20 cellular contexts compared by ENCODE assay signal in the genomic region with DNA sequence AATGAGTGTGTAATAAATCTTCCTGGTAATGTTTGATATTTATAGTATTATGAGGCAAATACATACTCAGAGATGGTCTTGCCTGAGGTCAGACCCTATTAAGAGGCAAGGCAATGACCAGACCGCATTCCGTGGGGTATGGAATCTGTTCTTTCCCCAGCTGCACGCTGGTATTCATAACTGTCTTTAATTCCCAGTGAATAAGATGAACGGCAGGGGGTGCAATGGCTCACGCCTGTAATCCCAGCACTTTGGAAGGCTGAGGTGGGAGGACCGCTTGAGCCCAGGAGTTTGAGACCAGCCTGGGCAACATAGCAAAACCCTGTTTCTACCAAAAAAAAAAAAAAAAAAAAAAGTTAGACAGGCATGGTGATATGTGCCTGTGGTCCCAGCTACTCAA. TPM values are rescaled to one million over a fixed set of nuclear protein-coding genes. Genes with fewer than 3 reads are reported as not detected.
DNase-seq lines count a peak whose midpoint lies in the region; ATAC-seq and TF ChIP-seq lines count a peak whose summit lies in the region.
"Had no signal": no experiment of that assay in that cellular context is flagged by ENCODE, and none has a peak within 500 bp of the region (broad histone marks: within the 10 kb centered on the region; RNA-seq: fewer than 3 reads in every experiment).

No MANE protein-coding gene starts in this region.

- no peak overlapping the region for H3K4me2 ChIP-seq in PC-3 (ENCODE audit: low read length)

- no peak for TF ChIP-seq POLR2A in heart left ventricle (IDR thresholded peaks at IDR 0.05)

- no peak for ATAC-seq in PC-3
- no peak for ATAC-seq in activated naive CD8-positive, alpha-beta T cell treated with anti-CD3 and anti-CD28 coated beads, Interleukin-2, amount 50 U/mL, for 24 hours
- no peak for ATAC-seq in GM21526 (IDR thresholded peaks at IDR 0.05; ENCODE audit: low FRiP score, unreplicated experiment)
- ATAC-seq in heart left ventricle, result no peak
- ATAC-seq: activated naive CD4-positive, alpha-beta T cell treated with anti-CD3 and anti-CD28 coated beads, Interleukin-2, amount 50 U/mL, for 72 hours; activated T-cell treated with anti-CD3 and anti-CD28 coated beads, Interleukin-2, amount 50 U/mL, for 72 hours; body of pancreas had no signal

- H2AFZ ChIP-seq in PC-3 (ENCODE audit: low read length), result no peak overlapping the region

- BruUV-seq in PC-3 (replicated peaks; lab: Mats Ljungman, UMichigan), result no TSS peak

- H3K27ac ChIP-seq in 22Rv1 (no peak overlapping the region), PC-3 (ENCODE audit: low read length) (no peak overlapping the region), heart left ventricle (no peak overlapping the region)
- H3K27ac ChIP-seq: body of pancreas, coronary artery, spleen had no signal

- 74 to 88% (median 84%) methylated on average over 6 of the region's 6 CpGs for WGBS in heart left ventricle, 4 donors

- H3K9me2 ChIP-seq in PC-3 (replicated peaks; ENCODE audit: low read length), result no peaks in the 10 kb centered on the region

- TF ChIP-seq CTCF in 22Rv1 (IDR thresholded peaks at IDR 0.05), result peak; percentile 70
- peak; percentile 33; the same call in 1 of the 2 replicates for TF ChIP-seq CTCF in PC-3 (conservative IDR thresholded peaks at IDR 0.05; ENCODE audit: low read depth, low read length)
- TF ChIP-seq CTCF in fibroblast of the aortic adventitia (IDR thresholded peaks at IDR 0.05; ENCODE audit: insufficient read depth, low read length), result no peak
- TF ChIP-seq CTCF in heart left ventricle (IDR thresholded peaks at IDR 0.05), result no peak

- no peak overlapping the region for H3K4me3 Mint-ChIP-seq in activated naive CD8-positive, alpha-beta T cell treated with anti-CD3 and anti-CD28 coated beads, Interleukin-2, amount 50 U/mL, for 24 hours
- H3K4me3 Mint-ChIP-seq: activated T-cell treated with anti-CD3 and anti-CD28 coated beads, Interleukin-2, amount 50 U/mL, for 72 hours; CD4-positive, alpha-beta memory T cell had no signal

- no peak overlapping the region for H3K27ac Mint-ChIP-seq in activated naive CD8-positive, alpha-beta T cell treated with anti-CD3 and anti-CD28 coated beads, Interleukin-2, amount 50 U/mL, for 24 hours
- H3K27ac Mint-ChIP-seq: activated naive CD4-positive, alpha-beta T cell treated with anti-CD3 and anti-CD28 coated beads, Interleukin-2, amount 50 U/mL, for 72 hours; activated T-cell treated with anti-CD3 and anti-CD28 coated beads, Interleukin-2, amount 50 U/mL, for 72 hours; CD4-positive, alpha-beta memory T cell had no signal

- H3K36me3 ChIP-seq in PC-3 (ENCODE audit: low read depth, low read length) (peaks cover 63% of the 10 kb centered on the region), heart left ventricle (peaks cover 0 to 88% (median 58%) of the 10 kb centered on the region in 9 donors)

- H3K79me2 ChIP-seq in PC-3 (ENCODE audit: low read length), result no peaks in the 10 kb centered on the region

- H3K27me3 ChIP-seq in PC-3 (ENCODE audit: low read length) (no peaks in the 10 kb centered on the region), heart left ventricle (no peaks in the 10 kb centered on the region)
- H3K27me3 ChIP-seq: body of pancreas, spleen had no signal

- H3K4me1 Mint-ChIP-seq in activated naive CD8-positive, alpha-beta T cell treated with anti-CD3 and anti-CD28 coated beads, Interleukin-2, amount 50 U/mL, for 24 hours, result no peaks in the 10 kb centered on the region
- H3K4me1 Mint-ChIP-seq: CD4-positive, alpha-beta memory T cell had no signal

- no peaks in the 10 kb centered on the region for H3K27me3 Mint-ChIP-seq in activated naive CD8-positive, alpha-beta T cell treated with anti-CD3 and anti-CD28 coated beads, Interleukin-2, amount 50 U/mL, for 24 hours
- H3K27me3 Mint-ChIP-seq: CD4-positive, alpha-beta memory T cell had no signal

- H3K9me3 Mint-ChIP-seq in activated naive CD8-positive, alpha-beta T cell treated with anti-CD3 and anti-CD28 coated beads, Interleukin-2, amount 50 U/mL, for 24 hours, result no peaks in the 10 kb centered on the region
- H3K9me3 Mint-ChIP-seq: activated naive CD4-positive, alpha-beta T cell treated with anti-CD3 and anti-CD28 coated beads, Interleukin-2, amount 50 U/mL, for 72 hours; activated T-cell treated with anti-CD3 and anti-CD28 coated beads, Interleukin-2, amount 50 U/mL, for 72 hours; CD4-positive, alpha-beta memory T cell had no signal

- POLR2A ChIA-PET in PC-3 (lab: Charles Lee; ENCODE audit: unreplicated experiment), result no interaction called here

- H3K9ac ChIP-seq in PC-3 (ENCODE audit: low read length), result no peak overlapping the region

- H3F3A ChIP-seq in PC-3 (ENCODE audit: low read length, unreplicated experiment), result peaks cover 8% of the 10 kb centered on the region

- DNase-seq in EL (peak; percentile 13), PC-3 (no peak), fibroblast of the aortic adventitia (ENCODE audit: low read depth) (peak; percentile 3), Ammon's horn (ENCODE audit: low spot score) (no peak), heart left ventricle (no peak)
- no peak for DNase-seq in activated naive CD8-positive, alpha-beta T cell treated with anti-CD3 and anti-CD28 coated beads, Interleukin-2, amount 50 U/mL, for 24 hours
- DNase-seq: ACHN; activated CD4-positive, alpha-beta T cell treated with anti-CD3 and anti-CD28 coated beads for 1 hour; activated CD8-positive, alpha-beta memory T cell treated with anti-CD3 and anti-CD28 coated beads for 24 hours; activated T-cell treated with anti-CD3 and anti-CD28 coated beads, Interleukin-2, amount 50 U/mL, for 72 hours; CD4-positive, alpha-beta memory T cell; DMS79; NCI-H1105; spleen; stimulated activated CD8-positive, alpha-beta memory T cell treated with anti-CD3 and anti-CD28 coated beads, Interleukin-4, amount 100 ng/mL, for 48 hours had no signal

- H3K4me3 ChIP-seq in PC-3 (ENCODE audit: low read length) (no peak overlapping the region), fibroblast of the aortic adventitia (ENCODE audit: low read depth, low read length) (no peak overlapping the region), heart left ventricle (no peak overlapping the region)
- H3K4me3 ChIP-seq: body of pancreas, coronary artery, spleen had no signal

- no peaks in the 10 kb centered on the region for H4K20me1 ChIP-seq in PC-3 (ENCODE audit: low read length)

- peaks cover 51% of the 10 kb centered on the region for H3K36me3 Mint-ChIP-seq in activated naive CD8-positive, alpha-beta T cell treated with anti-CD3 and anti-CD28 coated beads, Interleukin-2, amount 50 U/mL, for 24 hours (ENCODE audit: low read depth)

- H3K4me1 ChIP-seq in PC-3 (ENCODE audit: insufficient read depth, low read length) (no peaks in the 10 kb centered on the region), heart left ventricle (peaks cover 0 to 2% (median 0%) of the 10 kb centered on the region in 12 donors)
- H3K4me1 ChIP-seq: body of pancreas, spleen had no signal

- H3K9me3 ChIP-seq in PC-3 (ENCODE audit: low read length) (no peaks in the 10 kb centered on the region), heart left ventricle (no peaks in the 10 kb centered on the region)
- H3K9me3 ChIP-seq: body of pancreas, spleen had no signal

- intact Hi-C loops in PC-3 (cut with micrococcal nuclease), result no loop called here
- intact Hi-C loops in heart left ventricle (cut with DNase I), result no loop called here

- CTCF ChIA-PET in PC-3 (lab: Charles Lee), result no interaction called here

RNA-seq across cellular contexts. Expression of a gene that starts 44.6 kb away (rescaled TPM):
- total RNA-seq in PC-3 (2014; rRNA removed), result 151 and 207 TPM in 2 replicates
- total RNA-seq in fibroblast of the aortic adventitia (ENCODE audit: low replicate concordance), result 75.3 and 123 TPM in 2 replicates
- 10 to 100 TPM; 13.9 to 36.7 (median 16.3) TPM for total RNA-seq in heart left ventricle
- polyA plus RNA-seq in heart left ventricle, result 10 to 100 TPM in 1 of 2 donors, 1 to 10 TPM in 1; 6.4 to 17.9 TPM

RNA-seq across cellular contexts. Expression of a gene that starts 56.2 kb away (rescaled TPM):
- total RNA-seq in PC-3 (2014; rRNA removed), result 193 and 232 TPM in 2 replicates
- total RNA-seq in fibroblast of the aortic adventitia (ENCODE audit: low replicate concordance), result 81.2 and 111 TPM in 2 replicates
- 10 to 100 TPM; 74.3 to 90.7 (median 81.4) TPM for total RNA-seq in heart left ventricle
- 100 to 1,000 TPM in 1 of 2 donors, 10 to 100 TPM in 1; 84.4 to 141 TPM for polyA plus RNA-seq in heart left ventricle

Comparison
In these comparisons a context has a peak if more than half of its experiments do, and no peak if none do; other contexts are left out.
1. CTCF ChIP-seq: peak in 22Rv1 (single experiment) and PC-3 (single experiment); none in fibroblast of the aortic adventitia (single experiment) and heart left ventricle (0 of 12).
2. DNase-seq: peak in EL (single experiment) and fibroblast of the aortic adventitia (single experiment); none in PC-3 (single experiment), Ammon's horn (single experiment), activated naive CD8-positive, alpha-beta T cell treated with anti-CD3 and anti-CD28 coated beads, Interleukin-2, amount 50 U/mL, for 24 hours (single experiment) and heart left ventricle (0 of 5).